ENCODE assay signal across 17 cellular contexts in genomic region chr21:44466996-44467858, GRCh38. TPM values are rescaled to one million over a fixed set of nuclear protein-coding genes. Genes with fewer than 3 reads are reported as not detected.
A peak's percentile ranks its signal among the peaks of the same experiment; 100 is the strongest.
DNase-seq lines count a peak whose midpoint lies in the region; ATAC-seq, FAIRE-seq and TF ChIP-seq lines count a peak whose summit lies in the region.
"Had no signal": no experiment of that assay in that cellular context is flagged by ENCODE, and none has a peak within 500 bp of the region (broad histone marks: within the 10 kb centered on the region; RNA-seq: fewer than 3 reads in every experiment).

No MANE protein-coding gene starts in this region.

- H2AFZ ChIP-seq in HepG2 (ENCODE audit: low read length) (no peak overlapping the region), neuronal stem cell (ENCODE audit: low read length) (no peak overlapping the region)
- H2AFZ ChIP-seq: GM23248 had no signal

- peak overlapping the region; percentile 33 for H2AK5ac ChIP-seq in neuronal stem cell (ENCODE audit: low read depth, low read length)

- H4K91ac ChIP-seq in neuronal stem cell (ENCODE audit: low read depth, low read length, poor library complexity), result no peak overlapping the region

- H3K79me2 ChIP-seq in HepG2 (ENCODE audit: insufficient read depth, low read length), result no peaks in the 10 kb centered on the region

- CTCF ChIA-PET in HepG2 (lab: Yijun Ruan, JAX; ENCODE audit: low intra/inter-chr PET ratio, low total read pairs), result no interaction called here

- TF ChIP-seq EP300 in HepG2 (IDR thresholded peaks at IDR 0.05; ENCODE audit: low read depth in 2 of 2, low read length in 2 of 2) (no peak), HepG2 (CRISPR knock-in tag; IDR thresholded peaks at IDR 0.05; ENCODE audit: borderline replicate concordance) (no peak)

- H2BK12ac ChIP-seq in neuronal stem cell (ENCODE audit: low read length), result no peak overlapping the region

- H3K4ac ChIP-seq in neuronal stem cell (ENCODE audit: low read length), result no peak overlapping the region

- WGBS in liver, result 82% methylated on average over 36 of the region's 36 CpGs
- WGBS in HepG2 (ENCODE audit: low lambda C conversion rate), result 92% methylated on average over 28 of the region's 36 CpGs
- no CpG with 5 or more reads among the region's 36 CpGs for WGBS in neuronal stem cell (ENCODE audit: extremely low coverage in 2 of 2, insufficient read length in 2 of 2, insufficient replicate concordance in 1 of 2), 2 donors

- DNase-seq in DMS53 (lab: John Stamatoyannopoulos, UW) (peak; percentile 42), DMS53 treated with DMSO at 0.1 percent for 48 hours (lab: John Stamatoyannopoulos, UW; ENCODE audit: unreplicated experiment) (no peak), HepG2 (ENCODE audit: low spot score) (no peak), neuronal stem cell (ENCODE audit: low spot score) (no peak), cerebellum (ENCODE audit: low spot score) (no peak)
- DNase-seq: CD8-positive, alpha-beta T cell; COR-L47; DMS153; GF-D8; GM23248; H9 had no signal

- H3K36me3 ChIP-seq in liver (ENCODE audit: control insufficient read depth in 4 of 4, insufficient read depth in 3 of 4, low read depth in 1 of 4, low read length in 3 of 4), result peaks cover 0 to 4% (median 0%) of the 10 kb centered on the region in 4 donors
- no peaks in the 10 kb centered on the region for H3K36me3 ChIP-seq in HepG2 (replicated peaks in 1 of 2; ENCODE audit: control insufficient read depth in 1 of 2, insufficient read depth in 2 of 2, low read length in 2 of 2)
- H3K36me3 ChIP-seq in neuronal stem cell (replicated peaks in 1 of 2; ENCODE audit: control insufficient read depth in 2 of 2, insufficient read depth in 2 of 2, low read length in 2 of 2), result no peaks in the 10 kb centered on the region

- TF ChIP-seq RAD21 in liver (IDR thresholded peaks at IDR 0.05), result no peak
- TF ChIP-seq RAD21 in HepG2 (CRISPR knock-in tag; IDR thresholded peaks at IDR 0.05), result no peak

- no peak overlapping the region for H3K4me3 ChIP-seq in liver (ENCODE audit: low read depth in 1 of 3, low read length in 3 of 3)
- H3K4me3 ChIP-seq in HepG2 (replicated peaks in 1 of 3; ENCODE audit: insufficient read depth in 1 of 3, low read depth in 2 of 3, low read length in 3 of 3), result no peak overlapping the region
- H3K4me3 ChIP-seq in neuronal stem cell (ENCODE audit: low read length in 2 of 2), result peak overlapping the region in 1 of 2 donors; percentile 63
- H3K4me3 ChIP-seq: GM23248 had no signal

- ATAC-seq in HepG2 (no peak; the same call in 2 of the 3 replicates), GM18907 (IDR thresholded peaks at IDR 0.05; ENCODE audit: unreplicated experiment) (no peak), HG02763 (IDR thresholded peaks at IDR 0.05; ENCODE audit: unreplicated experiment) (no peak)
- ATAC-seq: CD8-positive, alpha-beta T cell had no signal

- H3K18ac ChIP-seq in neuronal stem cell (ENCODE audit: low read length), result no peak overlapping the region

- TF ChIP-seq CTCF in liver (IDR thresholded peaks at IDR 0.05; ENCODE audit: low read depth, low read length, missing input control) (no peak), HepG2 (CRISPR knock-in tag; IDR thresholded peaks at IDR 0.05) (no peak)

- in situ Hi-C loops in HepG2 (cut with HindIII; ENCODE audit: extremely low pct_ligation_motif_present, low pct_unique_long_range_greater_than_20kb), result no loop called here

- H3K9ac ChIP-seq in liver (ENCODE audit: low read depth in 1 of 2, low read length in 2 of 2), result no peak overlapping the region
- H3K9ac ChIP-seq in HepG2 (ENCODE audit: insufficient read depth, low read depth, low read length), result no peak overlapping the region
- H3K9ac ChIP-seq in neuronal stem cell (ENCODE audit: low read depth, low read length, poor library complexity), result no peak overlapping the region
- H3K9ac ChIP-seq: GM23248 had no signal

- H3K14ac ChIP-seq in neuronal stem cell (ENCODE audit: low read length), result peak overlapping the region; percentile 58

- intact Hi-C loops in HepG2 (cut with micrococcal nuclease; ENCODE audit: unreplicated experiment), result no loop called here

- H3K23ac ChIP-seq in neuronal stem cell (ENCODE audit: low read depth, low read length, poor library complexity), result peak overlapping the region; percentile 87

- H3K79me1 ChIP-seq in neuronal stem cell (ENCODE audit: low read depth, low read length), result no peaks in the 10 kb centered on the region

- H2BK120ac ChIP-seq in neuronal stem cell (ENCODE audit: low read depth, low read length), result no peak overlapping the region

- H3K27ac ChIP-seq in liver (ENCODE audit: low read depth in 1 of 2, low read length in 2 of 2), result peak overlapping the region; percentile 34 to 71
- H3K27ac ChIP-seq in HepG2 (ENCODE audit: extremely low read length, insufficient read depth, low read length), result no peak overlapping the region
- H3K27ac ChIP-seq in neuronal stem cell (replicated peaks; ENCODE audit: low read length), result no peak overlapping the region
- H3K27ac ChIP-seq: 22Rv1, GM23248 had no signal

- H3K9me3 ChIP-seq in liver (ENCODE audit: control insufficient read depth in 4 of 4, low read length in 3 of 4) (no peaks in the 10 kb centered on the region), HepG2 (ENCODE audit: low read length) (no peaks in the 10 kb centered on the region), neuronal stem cell (replicated peaks in 1 of 2; ENCODE audit: control insufficient read depth in 2 of 2, insufficient read depth in 1 of 2, low read depth in 1 of 2, low read length in 2 of 2) (peaks cover 0 to 2% of the 10 kb centered on the region in 2 donors)

- no peaks in the 10 kb centered on the region for H3K27me3 ChIP-seq in liver (ENCODE audit: control insufficient read depth in 4 of 4, insufficient read depth in 4 of 4, low read length in 3 of 4)
- H3K27me3 ChIP-seq in HepG2 (ENCODE audit: control insufficient read depth in 1 of 2, insufficient read depth in 2 of 2, low read length in 2 of 2), result no peaks in the 10 kb centered on the region
- H3K27me3 ChIP-seq in neuronal stem cell (ENCODE audit: control insufficient read depth in 3 of 3, insufficient read depth in 3 of 3, low read depth in 1 of 3, low read length in 3 of 3), result no peaks in the 10 kb centered on the region

- no TSS peak for BruUV-seq in HepG2 (replicated peaks; lab: Mats Ljungman, UMichigan)

- no peak for TF ChIP-seq POLR2A in HepG2 (IDR thresholded peaks at IDR 0.05; ENCODE audit: insufficient read depth in 1 of 2, low read depth in 2 of 2, low read length in 2 of 2)

- H4K8ac ChIP-seq in neuronal stem cell (ENCODE audit: low read depth, low read length), result no peak overlapping the region

- POLR2A ChIA-PET in HepG2 (lab: Yijun Ruan, JAX), result no interaction called here

- H2BK5ac ChIP-seq in neuronal stem cell (ENCODE audit: low read length), result no peak overlapping the region

- no peaks in the 10 kb centered on the region for H4K20me1 ChIP-seq in HepG2 (ENCODE audit: insufficient read depth, low read length)

- H3K4me1 ChIP-seq in liver (ENCODE audit: control insufficient read depth in 4 of 4, insufficient read depth in 4 of 4, low read length in 3 of 4) (peaks cover 4 to 15% (median 10%) of the 10 kb centered on the region in 4 donors), HepG2 (ENCODE audit: insufficient read depth, low read length) (peaks cover 3% of the 10 kb centered on the region), neuronal stem cell (ENCODE audit: control insufficient read depth in 2 of 2, insufficient read depth in 1 of 2, low read depth in 1 of 2, low read length in 2 of 2) (no peaks in the 10 kb centered on the region)

- H3K4me2 ChIP-seq in HepG2 (ENCODE audit: low read depth, low read length), result no peak overlapping the region
- no peak overlapping the region for H3K4me2 ChIP-seq in neuronal stem cell (ENCODE audit: insufficient read depth, low read length, poor library complexity, severe bottlenecking)

- no peak overlapping the region for H2BK15ac ChIP-seq in neuronal stem cell (ENCODE audit: low read length)

- FAIRE-seq in HepG2 (lab: Jason Lieb, UNC), result no peak
- FAIRE-seq: D721Med had no signal

TF ChIP-seq in liver, 16 proteins besides CTCF, POLR2A, EP300 and RAD21:
- TF ChIP-seq HNF4A (conservative IDR thresholded peaks at IDR 0.05), result peak; percentile 53 to 71
- TF ChIP-seq EGR1 (IDR thresholded peaks at IDR 0.05; ENCODE audit: low read depth in 2 of 2), result peak in 1 of 2 donors; percentile 35
- no peak for TF ChIP-seq GABPA (IDR thresholded peaks at IDR 0.05 in 1 of 2, conservative IDR thresholded peaks at IDR 0.05 in 1 of 2)
- TF ChIP-seq RXRA (IDR thresholded peaks at IDR 0.05), result peak; percentile 14 to 44

RNA-seq across cellular contexts. Expression of gene LRRC3, which starts 11.9 kb away (rescaled TPM):
- total RNA-seq in liver (10 to 100 TPM in 1 of 2 donors, 1 to 10 TPM in 1; 3.0 to 14.2 TPM), HepG2 (2016; rRNA removed; fragmentation: Illumina TruSeq; extraction: Trizol) (3.9 and 4.8 TPM in 2 replicates), cerebellum (6.4 TPM)
- polyA plus RNA-seq in liver (10 to 100 TPM in 1 of 2 donors, 1 to 10 TPM in 1; 3.9 to 11.1 TPM), HepG2 (2011; rRNA removed) (16.5 and 24.3 TPM in 2 replicates)
- 0.97 and 1.1 TPM in 2 replicates for total RNA-seq in HepG2 (2016; cell fraction: cytosol; rRNA removed; fragmentation: Illumina TruSeq; extraction: Trizol; ENCODE audit: low read depth)
- total RNA-seq in HepG2 (2016; cell fraction: insoluble cytoplasmic fraction; rRNA removed; fragmentation: Illumina TruSeq; extraction: Trizol), result 3.1 and 4.8 TPM in 2 replicates
- total RNA-seq in HepG2 (2016; cell fraction: membrane; rRNA removed; fragmentation: Illumina TruSeq; extraction: Trizol), result 3.5 and 4.4 TPM in 2 replicates
- 5.2 and 5.7 TPM in 2 replicates for total RNA-seq in HepG2 (2016; cell fraction: nucleus; rRNA removed; fragmentation: Illumina TruSeq; extraction: Trizol)
- polyA plus RNA-seq in HepG2 (2011; cell fraction: cytosol; rRNA removed), result 17.5 and 19.8 TPM in 2 replicates
- polyA plus RNA-seq in HepG2 (2011; cell fraction: nucleus; rRNA removed), result 25.9 and 31.8 TPM in 2 replicates
- polyA plus RNA-seq in HepG2 (2012), result 24.1 and 27.1 TPM in 2 replicates
- 0.99 and 1.3 TPM in 2 replicates for polyA plus RNA-seq in HepG2 (2016; cell fraction: cytosol; fragmentation: Illumina TruSeq; extraction: Trizol; ENCODE audit: low read depth)
- 4.4 and 5.5 TPM in 2 replicates for polyA plus RNA-seq in HepG2 (2016; cell fraction: insoluble cytoplasmic fraction; fragmentation: Illumina TruSeq; extraction: Trizol; ENCODE audit: low read depth)
- 2.9 and 3.4 TPM in 2 replicates for polyA plus RNA-seq in HepG2 (2016; cell fraction: membrane; fragmentation: Illumina TruSeq; extraction: Trizol; ENCODE audit: low read depth)
- 10.0 TPM in 2 replicates for polyA plus RNA-seq in HepG2 (2016; cell fraction: nucleus; fragmentation: Illumina TruSeq; extraction: Trizol; ENCODE audit: insufficient read depth, low read depth)
- 3.8 and 34.5 TPM in 2 replicates for polyA minus RNA-seq in HepG2 (2011; rRNA and poly(A)+ RNA removed; ENCODE audit: low replicate concordance)
- polyA minus RNA-seq in HepG2 (2011; cell fraction: cytosol; rRNA and poly(A)+ RNA removed), result 16.0 and 20.9 TPM in 2 replicates
- 10.4 and 13.4 TPM in 2 replicates for polyA minus RNA-seq in HepG2 (2011; cell fraction: nucleus; rRNA and poly(A)+ RNA removed)
- polyA plus RNA-seq in neuronal stem cell (2013, experiment 1 of 2), result 4.0 TPM
- polyA plus RNA-seq in neuronal stem cell (2013, experiment 2 of 2), result 3.9 TPM
- total RNA-seq: HT1080 had no signal

Comparison
In these comparisons a context has a peak if more than half of its experiments do, and no peak if none do; other contexts are left out.
1. H3K27ac ChIP-seq: peak in liver (2 of 2); none in HepG2 (single experiment) and neuronal stem cell (single experiment).